9 cellular contexts compared by ENCODE assay signal in the genomic region with DNA sequence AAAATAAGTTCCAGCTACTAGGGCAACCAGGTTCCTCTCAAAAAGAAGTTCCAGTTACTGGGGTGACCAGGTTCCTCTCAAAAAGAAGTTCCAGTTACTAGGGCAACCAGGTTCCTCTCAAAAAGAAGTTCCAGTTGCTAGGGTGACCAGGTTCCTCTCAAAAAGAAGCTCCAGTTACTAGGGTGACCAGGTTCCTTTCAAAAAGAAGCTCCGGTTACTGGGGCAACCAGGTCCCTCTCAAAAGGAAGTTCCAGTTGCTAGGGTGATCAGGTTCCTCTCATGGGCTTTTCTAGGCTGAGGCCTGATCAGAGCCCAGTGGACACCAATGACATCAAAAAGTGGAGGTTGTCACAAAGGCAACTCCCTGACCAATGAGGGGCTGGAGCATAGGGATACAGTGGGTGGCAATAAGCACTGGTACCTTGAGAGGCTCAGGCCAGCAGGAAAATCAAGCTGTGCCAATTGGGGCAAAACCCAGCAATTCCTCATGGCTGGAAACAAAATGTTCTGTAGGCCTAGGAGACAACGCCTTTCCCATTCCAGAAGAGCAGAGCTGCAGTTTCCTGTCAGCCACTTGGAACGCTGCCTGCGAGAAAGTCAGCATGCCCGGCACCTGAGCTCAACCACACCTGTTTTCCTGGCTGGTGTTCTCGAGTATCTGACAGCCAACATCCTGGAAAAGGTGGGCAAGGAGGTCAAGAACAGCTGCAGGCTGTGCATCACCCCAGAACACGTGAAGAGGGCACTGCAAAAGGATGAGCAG. TPM values are rescaled to one million over a fixed set of nuclear protein-coding genes. Genes with fewer than 3 reads are reported as not detected.
DNase-seq lines count a peak whose midpoint lies in the region; ATAC-seq and TF ChIP-seq lines count a peak whose summit lies in the region.
"Had no signal": no experiment of that assay in that cellular context is flagged by ENCODE, and none has a peak within 500 bp of the region (broad histone marks: within the 10 kb centered on the region; RNA-seq: fewer than 3 reads in every experiment).

No MANE protein-coding gene starts in this region.

- H3K4me1 Mint-ChIP-seq in HFFc6 (ENCODE audit: low read depth): peaks cover 7% of the 10 kb centered on the region

- POLR2A ChIA-PET in OCI-LY7 (lab: Charles Lee): no interaction called here

- intact Hi-C loops in OCI-LY7 (cut with micrococcal nuclease; ENCODE audit: unreplicated experiment): no loop called here
- intact Hi-C loops in mucosa of descending colon (cut with DNase I, micrococcal nuclease): no loop called here

- ATAC-seq in GM18858 (IDR thresholded peaks at IDR 0.05; ENCODE audit: unreplicated experiment): peak; percentile 77
- peak; percentile 66 for ATAC-seq in HG03103 (IDR thresholded peaks at IDR 0.05; ENCODE audit: low read depth, unreplicated experiment)
- ATAC-seq in mucosa of descending colon: peak; percentile 79

- no peak overlapping the region for H3K27ac ChIP-seq in OCI-LY7 (ENCODE audit: low read depth, low read length, poor library complexity, severe bottlenecking)
- H3K27ac ChIP-seq: left ventricle myocardium inferior, SK-N-MC had no signal

- no peak overlapping the region for H3K4me3 Mint-ChIP-seq in HFFc6

- H3K79me2 ChIP-seq in OCI-LY7 (ENCODE audit: insufficient read depth, low read depth, low read length): no peaks in the 10 kb centered on the region

- H3K9me3 Mint-ChIP-seq in HFFc6: no peaks in the 10 kb centered on the region

- H4K20me1 ChIP-seq in OCI-LY7 (ENCODE audit: insufficient read depth, low read length): no peaks in the 10 kb centered on the region

- no peak overlapping the region for H3K4me2 ChIP-seq in OCI-LY7 (ENCODE audit: low read length)

- no peaks in the 10 kb centered on the region for H3K36me3 Mint-ChIP-seq in HFFc6 (ENCODE audit: low read depth)

- peak; percentile 29 for DNase-seq in OCI-LY7 (ENCODE audit: low spot score)
- DNase-seq in mucosa of descending colon: peak; percentile 66 to 73 (median 71)
- DNase-seq in D341Med (ENCODE audit: low spot score): no peak
- DNase-seq in HFFc6: no peak
- no peak for DNase-seq in stimulated activated CD4-positive, alpha-beta T cell treated with anti-CD3 and anti-CD28 coated beads, Interleukin-15, amount 100 ng/mL, for 24 hours
- DNase-seq: left ventricle myocardium inferior had no signal

- H3K9me2 ChIP-seq in OCI-LY7 (ENCODE audit: insufficient read depth, low read length): no peaks in the 10 kb centered on the region

- no peak overlapping the region for H3K4me3 ChIP-seq in OCI-LY7 (ENCODE audit: low read depth, low read length, poor library complexity, severe bottlenecking)
- no peak overlapping the region for H3K4me3 ChIP-seq in mucosa of descending colon
- H3K4me3 ChIP-seq: left ventricle myocardium inferior, SK-N-MC had no signal

- no peak overlapping the region for H2AFZ ChIP-seq in OCI-LY7 (ENCODE audit: low read length)

- H3K27me3 Mint-ChIP-seq in HFFc6 (ENCODE audit: insufficient read depth): no peaks in the 10 kb centered on the region; the same call in 1 of the 2 replicates

- H3K9me3 ChIP-seq in OCI-LY7 (ENCODE audit: low read length) (no peaks in the 10 kb centered on the region), mucosa of descending colon (no peaks in the 10 kb centered on the region)
- H3K9me3 ChIP-seq: left ventricle myocardium inferior had no signal

- CTCF ChIA-PET in OCI-LY7 (lab: Charles Lee; ENCODE audit: unreplicated experiment): no interaction called here

- no peaks in the 10 kb centered on the region for H3K36me3 ChIP-seq in OCI-LY7 (ENCODE audit: insufficient read depth, low read length)
- no peaks in the 10 kb centered on the region for H3K36me3 ChIP-seq in mucosa of descending colon (ENCODE audit: low read depth)
- H3K36me3 ChIP-seq: left ventricle myocardium inferior had no signal

- no TSS peak for BruUV-seq in OCI-LY7 (replicated peaks; lab: Mats Ljungman, UMichigan)

- no peaks in the 10 kb centered on the region for H3K4me1 ChIP-seq in OCI-LY7 (ENCODE audit: insufficient read depth, low read length, poor library complexity, severe bottlenecking)
- H3K4me1 ChIP-seq in mucosa of descending colon (ENCODE audit: low read depth): no peaks in the 10 kb centered on the region
- H3K4me1 ChIP-seq: left ventricle myocardium inferior had no signal

- no peak overlapping the region for H3K27ac Mint-ChIP-seq in HFFc6

- TF ChIP-seq CTCF in OCI-LY7 (conservative IDR thresholded peaks at IDR 0.05; ENCODE audit: low read length) (no peak), mucosa of descending colon (IDR thresholded peaks at IDR 0.05) (no peak), HFFc6 (IDR thresholded peaks at IDR 0.05) (no peak)

RNA-seq across cellular contexts. Expression of a gene that starts 12.3 kb away (rescaled TPM):
- total RNA-seq in OCI-LY7 (2014; rRNA removed; shearing (Covaris generic)): not detected in 2 replicates
- total RNA-seq in OCI-LY7 (2022) (not detected in 2 replicates), mucosa of descending colon (10 to 100 TPM in 1 of 3 donors, 1 to 10 TPM in 2; 3.0 to 11.5 (median 9.4) TPM)
- under 1 TPM; 0.10 to 0.21 (median 0.16) TPM for total RNA-seq in HFFc6 (2021; fragmentation: NEBNext Ultra II Directional; extraction: Animal tissue kit (Norgen Biotek cat#: 25700))

Comparison
In these comparisons a context has a peak if more than half of its experiments do, and no peak if none do; other contexts are left out.
1. DNase-seq: peak in OCI-LY7 (single experiment) and mucosa of descending colon (3 of 3); none in D341Med (single experiment), HFFc6 (single experiment) and stimulated activated CD4-positive, alpha-beta T cell treated with anti-CD3 and anti-CD28 coated beads, Interleukin-15, amount 100 ng/mL, for 24 hours (single experiment).
2. Peak in every context shown above with its lines, with median percentiles within 50 percentile points of each other: ATAC-seq.